In genomic region chr17:13031718-13032350, GRCh38 we compare ENCODE assay signal across 8 cellular contexts. TPM values are rescaled to one million over a fixed set of nuclear protein-coding genes. Genes with fewer than 3 reads are reported as not detected.
DNase-seq lines count a peak whose midpoint lies in the region; ATAC-seq and TF ChIP-seq lines count a peak whose summit lies in the region.

No MANE protein-coding gene starts in this region.

- DNase-seq in AG10803 (ENCODE audit: low read depth) (peak; percentile 55), RKO (ENCODE audit: low spot score) (peak; percentile 64), hepatic stellate cell (ENCODE audit: low spot score) (peak; percentile 52), cortex of kidney (lab: John Stamatoyannopoulos, UW) (no peak)
- peak in 1 of 2 donors; percentile 44 for DNase-seq in activated naive CD4-positive, alpha-beta T cell treated with anti-CD3 and anti-CD28 coated beads, Interleukin-2, amount 50 U/mL, for 72 hours (ENCODE audit: low spot score in 2 of 2)
- peak; percentile 19 to 31 for DNase-seq in stimulated activated CD4-positive, alpha-beta T cell treated with anti-CD3 and anti-CD28 coated beads, Interleukin-1b, Interleukin-23, amount 100 ng/mL, for 4 hours (ENCODE audit: low read depth in 2 of 2)

- H3K36me3 Mint-ChIP-seq in activated naive CD4-positive, alpha-beta T cell treated with anti-CD3 and anti-CD28 coated beads, Interleukin-2, amount 50 U/mL, for 72 hours, result peaks cover 0 to 15% of the 10 kb centered on the region in 2 donors

- peak overlapping the region; percentile 56 to 81 for H3K27ac Mint-ChIP-seq in activated naive CD4-positive, alpha-beta T cell treated with anti-CD3 and anti-CD28 coated beads, Interleukin-2, amount 50 U/mL, for 72 hours

- no peak overlapping the region for H3K4me3 ChIP-seq in AG10803 (ENCODE audit: low read length)

- peaks cover 16 to 19% of the 10 kb centered on the region in 2 donors for H3K9me3 Mint-ChIP-seq in activated naive CD4-positive, alpha-beta T cell treated with anti-CD3 and anti-CD28 coated beads, Interleukin-2, amount 50 U/mL, for 72 hours

- TF ChIP-seq CTCF in AG10803 (conservative IDR thresholded peaks at IDR 0.05; ENCODE audit: low read length), result peak; percentile 86

- ATAC-seq in GM18517 (IDR thresholded peaks at IDR 0.05; ENCODE audit: unreplicated experiment) (peak; percentile 70), HG03066 (IDR thresholded peaks at IDR 0.05; ENCODE audit: low read depth, unreplicated experiment) (peak; percentile 75)
- peak; percentile 62 to 72 for ATAC-seq in activated naive CD4-positive, alpha-beta T cell treated with anti-CD3 and anti-CD28 coated beads, Interleukin-2, amount 50 U/mL, for 72 hours

RNA-seq across cellular contexts. Expression of gene ELAC2, which starts 14.0 kb away (rescaled TPM):
- total RNA-seq in activated naive CD4-positive, alpha-beta T cell treated with anti-CD3 and anti-CD28 coated beads, Interleukin-2, amount 50 U/mL, for 72 hours, result 10 to 100 TPM; 65.3 to 77.5 TPM
